Comparison of ENCODE assay signal across 11 cellular contexts in the genomic region with DNA sequence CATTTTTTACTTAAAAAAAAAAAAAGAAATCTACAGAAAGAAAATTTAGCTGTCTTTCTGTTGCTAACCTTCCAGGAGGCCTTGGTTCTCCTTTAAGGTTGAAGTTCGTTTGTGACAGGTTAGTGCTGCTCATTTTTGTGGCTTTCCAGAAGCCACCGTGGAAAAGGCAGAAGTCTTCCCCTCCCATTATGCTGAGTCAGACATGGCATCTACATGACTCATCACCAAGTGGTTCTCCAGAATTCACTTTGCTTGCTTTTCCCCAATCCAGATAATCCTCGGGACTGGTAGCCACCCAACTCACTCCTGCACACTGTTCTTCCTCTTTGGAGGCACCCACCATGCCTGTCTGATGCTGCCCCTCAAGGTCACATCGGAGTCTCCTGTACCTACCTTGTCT.
DNase-seq lines count a peak whose midpoint lies in the region; ATAC-seq and TF ChIP-seq lines count a peak whose summit lies in the region.
"Had no signal": no experiment of that assay in that cellular context is flagged by ENCODE, and none has a peak within 500 bp of the region (broad histone marks: within the 10 kb centered on the region; RNA-seq: fewer than 3 reads in every experiment).

No MANE protein-coding gene starts in this region.

- H3F3A ChIP-seq in PC-3 (ENCODE audit: low read length, unreplicated experiment), result no peaks in the 10 kb centered on the region

- no TSS peak for BruUV-seq in PC-3 (replicated peaks; lab: Mats Ljungman, UMichigan)

- no peaks in the 10 kb centered on the region for H3K9me2 ChIP-seq in PC-3 (replicated peaks; ENCODE audit: low read length)

- H4K20me1 ChIP-seq in PC-3 (ENCODE audit: low read length), result no peaks in the 10 kb centered on the region

- no peak overlapping the region; the same call in 1 of the 2 replicates for H3K4me2 ChIP-seq in PC-3 (ENCODE audit: low read length)

- no peak overlapping the region for H3K4me3 ChIP-seq in PC-3 (ENCODE audit: low read length)
- no peak overlapping the region for H3K4me3 ChIP-seq in right cardiac atrium (ENCODE audit: low read length)
- H3K4me3 ChIP-seq: esophagus muscularis mucosa had no signal

- H3K27me3 ChIP-seq in PC-3 (ENCODE audit: low read length) (no peaks in the 10 kb centered on the region), right cardiac atrium (ENCODE audit: control insufficient read depth, insufficient read depth) (no peaks in the 10 kb centered on the region)
- H3K27me3 ChIP-seq: esophagus muscularis mucosa had no signal

- H3K9ac ChIP-seq in PC-3 (ENCODE audit: low read length), result no peak overlapping the region

- WGBS in right cardiac atrium, result 63% methylated on average over 4 of the region's 4 CpGs

- no peaks in the 10 kb centered on the region for H3K36me3 ChIP-seq in PC-3 (ENCODE audit: low read depth, low read length)
- H3K36me3 ChIP-seq: esophagus muscularis mucosa had no signal

- H2AFZ ChIP-seq in PC-3 (ENCODE audit: low read length), result no peak overlapping the region

- POLR2A ChIA-PET in PC-3 (lab: Charles Lee; ENCODE audit: unreplicated experiment), result interaction anchor here (0.6 kb wide), 1 partner anchor 136 kb away, joined by 7 read pairs; no protein-coding TSS in a partner anchor

- H3K4me1 ChIP-seq in PC-3 (ENCODE audit: insufficient read depth, low read length), result peaks cover 16% of the 10 kb centered on the region
- no peaks in the 10 kb centered on the region for H3K4me1 ChIP-seq in right cardiac atrium (ENCODE audit: control insufficient read depth, insufficient read depth, low read length)
- H3K4me1 ChIP-seq: esophagus muscularis mucosa had no signal

- H3K9me3 ChIP-seq in PC-3 (ENCODE audit: low read length), result no peaks in the 10 kb centered on the region
- no peaks in the 10 kb centered on the region for H3K9me3 ChIP-seq in right cardiac atrium (ENCODE audit: control insufficient read depth, low read length)
- H3K9me3 ChIP-seq: esophagus muscularis mucosa had no signal

- ATAC-seq in PC-3 (peak; percentile 86), HG03045 (IDR thresholded peaks at IDR 0.05; ENCODE audit: unreplicated experiment) (no peak), right cardiac atrium (no peak), GM21423 (IDR thresholded peaks at IDR 0.05; ENCODE audit: unreplicated experiment) (no peak)

- CTCF ChIA-PET in PC-3 (lab: Charles Lee), result no interaction called here

- peak; percentile 84 for DNase-seq in GM03348 (ENCODE audit: low spot score)
- peak; percentile 73 for DNase-seq in PC-3
- DNase-seq in epidermal melanocyte (ENCODE audit: insufficient read length, low spot score), result peak; percentile 27
- DNase-seq in renal cortical epithelial cell (ENCODE audit: low read depth), result peak; percentile 97
- DNase-seq in right cardiac atrium, result no peak
- no peak for DNase-seq in DMS153 (lab: John Stamatoyannopoulos, UW)
- DNase-seq: activated CD4-positive, CD25-positive, alpha-beta regulatory T cell; Kasumi-1 had no signal

- intact Hi-C loops in PC-3 (cut with micrococcal nuclease) (no loop called here), right cardiac atrium (cut with DNase I) (no loop called here)

- H3K27ac ChIP-seq in PC-3 (ENCODE audit: low read length), result peak overlapping the region; percentile 45; the same call in 1 of the 2 replicates
- H3K27ac ChIP-seq in right cardiac atrium (ENCODE audit: low read length), result no peak overlapping the region
- H3K27ac ChIP-seq: esophagus muscularis mucosa had no signal

- TF ChIP-seq CTCF in PC-3 (conservative IDR thresholded peaks at IDR 0.05; ENCODE audit: low read depth, low read length), result no peak

- no peaks in the 10 kb centered on the region for H3K79me2 ChIP-seq in PC-3 (ENCODE audit: low read length)

Comparison
In these comparisons a context has a peak if more than half of its experiments do, and no peak if none do; other contexts are left out.
1. DNase-seq: peak in GM03348 (single experiment), PC-3 (single experiment), epidermal melanocyte (single experiment) and renal cortical epithelial cell (single experiment); none in right cardiac atrium (0 of 3) and DMS153 (single experiment).